In genomic region chr10:128150551-128150950, GRCh38 we compare ENCODE assay signal across 8 cellular contexts. TPM values are rescaled to one million over a fixed set of nuclear protein-coding genes. Genes with fewer than 3 reads are reported as not detected.
DNase-seq lines count a peak whose midpoint lies in the region; ATAC-seq and TF ChIP-seq lines count a peak whose summit lies in the region.

No MANE protein-coding gene starts in this region.

- intact Hi-C loops in colonic mucosa (cut with DNase I) (no loop called here), natural killer cell (cut with micrococcal nuclease) (loop anchor here (1.0 to 5.0 kb wide), 3 partner anchors 72 to 243 kb away; partner anchors contain the start of gene PTPRE)

- H3K9me3 ChIP-seq in colonic mucosa: no peaks in the 10 kb centered on the region

- H3K36me3 ChIP-seq in BJ (ENCODE audit: control insufficient read depth, insufficient read depth, low read length) (no peaks in the 10 kb centered on the region), colonic mucosa (no peaks in the 10 kb centered on the region)

- H3K27ac Mint-ChIP-seq in natural killer cell: no peak overlapping the region

- no peak overlapping the region for H3K27ac ChIP-seq in colonic mucosa

- peak overlapping the region; percentile 74 for H3K4me3 Mint-ChIP-seq in natural killer cell

- DNase-seq in BJ (ENCODE audit: low read depth): no peak
- no peak for DNase-seq in Jurkat, Clone E6-1 (ENCODE audit: low read depth, low spot score)
- no peak for DNase-seq in colonic mucosa
- DNase-seq in natural killer cell: no peak
- no peak for DNase-seq in DMS53 treated with DMSO at 0.1 percent for 48 hours (lab: John Stamatoyannopoulos, UW; ENCODE audit: unreplicated experiment)
- no peak for DNase-seq in RKO (ENCODE audit: low spot score)
- no peak for DNase-seq in AG08396 (ENCODE audit: low spot score)
- no peak for DNase-seq in KG1 (lab: John Stamatoyannopoulos, UW)

- CTCF ChIA-PET in BJ (lab: Yijun Ruan, JAX): interaction anchor here (0.7 to 7.2 kb wide), 27 partner anchors 9 to 267 kb away, joined by 3 to 137 read pairs (median 4); partner anchors contain the start of gene PTPRE

- peaks cover 7% of the 10 kb centered on the region; the same call in 1 of the 2 replicates for H3K27me3 ChIP-seq in BJ (ENCODE audit: control insufficient read depth, insufficient read depth, low read length)
- H3K27me3 ChIP-seq in colonic mucosa: no peaks in the 10 kb centered on the region

- H3K9me3 Mint-ChIP-seq in natural killer cell: no peaks in the 10 kb centered on the region

- peaks cover 9 to 12% of the 10 kb centered on the region in 2 donors for H3K4me1 Mint-ChIP-seq in natural killer cell

- no peaks in the 10 kb centered on the region for H3K36me3 Mint-ChIP-seq in natural killer cell

- H3K4me1 ChIP-seq in colonic mucosa: no peaks in the 10 kb centered on the region

- peaks cover 0 to 17% of the 10 kb centered on the region in 2 donors for H3K27me3 Mint-ChIP-seq in natural killer cell (ENCODE audit: low read depth in 2 of 2)

- TF ChIP-seq CTCF in BJ (IDR thresholded peaks at IDR 0.05; ENCODE audit: insufficient read depth, low read depth, low read length) (no peak), colonic mucosa (IDR thresholded peaks at IDR 0.05) (no peak), natural killer cell (IDR thresholded peaks at IDR 0.05) (no peak)

- POLR2A ChIA-PET in BJ (lab: Charles Lee): no interaction called here

- peak overlapping the region; percentile 66 for H3K4me3 ChIP-seq in BJ (ENCODE audit: low read depth, low read length)
- H3K4me3 ChIP-seq in Jurkat, Clone E6-1 (ENCODE audit: low read length): peak overlapping the region; percentile 73
- peak overlapping the region; percentile 46 for H3K4me3 ChIP-seq in colonic mucosa

- no peak for ATAC-seq in natural killer cell

- peak overlapping the region in 1 of 2 donors; percentile 40 for H3K9ac ChIP-seq in colonic mucosa (ENCODE audit: low read depth in 2 of 2, low read length in 2 of 2)

RNA-seq across cellular contexts. Expression of gene MKI67, which starts 24.3 kb away (rescaled TPM):
- 11.8 and 12.5 TPM in 2 replicates for polyA plus RNA-seq in BJ (2011; rRNA removed)
- 14.9 and 25.3 TPM in 2 replicates for polyA minus RNA-seq in BJ (2011; rRNA and poly(A)+ RNA removed)
- polyA plus RNA-seq in Jurkat, Clone E6-1 (2012; ENCODE audit: insufficient read depth, insufficient read length): 52.6 TPM
- 100 to 1,000 TPM in 1 of 2 donors, 10 to 100 TPM in 1; 40.2 to 148 TPM for total RNA-seq in colonic mucosa
- 10 to 100 TPM in 1 of 3 donors, 1 to 10 TPM in 2; 5.3 to 10.0 (median 6.8) TPM for total RNA-seq in natural killer cell
